Comparison of ENCODE assay signal across 1 cellular context in the genomic region with DNA sequence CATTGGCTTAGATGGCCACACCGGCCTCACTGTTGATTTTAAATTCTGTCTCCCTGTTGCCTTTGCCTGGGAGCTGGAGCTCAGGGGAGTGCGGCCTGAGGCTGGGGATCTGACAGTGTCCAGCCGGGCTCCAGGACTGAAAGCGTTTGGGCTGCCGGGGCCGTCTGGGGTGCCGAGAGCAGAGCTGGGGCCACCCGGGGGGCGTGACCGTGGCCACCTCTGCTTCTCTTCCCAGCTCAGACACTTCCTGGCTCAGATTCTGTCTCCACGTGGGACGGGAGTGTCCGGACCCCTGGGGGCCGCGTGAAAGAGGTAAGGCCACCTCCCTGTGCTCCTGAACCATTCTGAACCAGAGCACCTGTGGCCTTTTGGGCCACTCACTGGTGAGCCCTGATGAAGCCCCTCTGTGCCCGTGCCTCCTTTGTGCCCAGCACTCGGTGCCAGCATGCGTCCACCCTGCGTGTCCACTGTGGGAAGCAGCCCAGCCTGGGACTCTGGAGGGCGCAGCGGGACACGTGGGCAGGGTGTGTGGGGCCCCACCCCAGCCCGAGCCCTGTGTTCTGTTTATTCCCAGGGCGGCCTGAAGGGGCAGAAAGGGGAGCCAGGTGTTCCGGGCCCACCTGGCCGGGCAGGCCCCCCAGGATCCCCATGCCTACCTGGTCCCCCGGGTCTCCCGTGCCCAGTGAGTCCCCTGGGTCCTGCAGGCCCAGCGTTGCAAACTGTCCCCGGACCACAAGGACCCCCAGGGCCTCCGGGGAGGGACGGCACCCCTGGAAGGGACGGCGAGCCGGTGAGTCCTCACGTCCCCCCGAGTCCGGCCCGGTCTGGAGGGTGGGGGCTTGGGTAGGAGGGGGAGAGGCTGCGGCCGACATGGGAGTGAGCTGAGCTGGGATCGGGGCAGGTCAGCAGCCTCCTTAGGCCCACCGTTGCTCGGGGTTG.
TF ChIP-seq lines count a peak whose summit lies in the region.

No MANE protein-coding gene starts in this region.

TF ChIP-seq in IMR-90, 13 proteins besides CTCF, POLR2A, EP300 and RAD21:
- no peak for TF ChIP-seq ELK1 (IDR thresholded peaks at IDR 0.05; ENCODE audit: borderline replicate concordance, low read depth, low read length)
- no peak for TF ChIP-seq RFX5 (IDR thresholded peaks at IDR 0.05; ENCODE audit: low read depth, low read length)
- no peak for TF ChIP-seq CEBPB (IDR thresholded peaks at IDR 0.05; ENCODE audit: low read depth, low read length)
- TF ChIP-seq RCOR1 (IDR thresholded peaks at IDR 0.05; ENCODE audit: insufficient replicate concordance, low read length), result no peak
- no peak for TF ChIP-seq NFE2L2 (IDR thresholded peaks at IDR 0.05; ENCODE audit: low read depth, low read length)
- TF ChIP-seq MAFK (IDR thresholded peaks at IDR 0.05; ENCODE audit: low read depth, low read length), result no peak
- TF ChIP-seq BHLHE40 (IDR thresholded peaks at IDR 0.05; ENCODE audit: low read depth, low read length), result no peak
